ENCODE assay signal across 15 cellular contexts in the genomic region with DNA sequence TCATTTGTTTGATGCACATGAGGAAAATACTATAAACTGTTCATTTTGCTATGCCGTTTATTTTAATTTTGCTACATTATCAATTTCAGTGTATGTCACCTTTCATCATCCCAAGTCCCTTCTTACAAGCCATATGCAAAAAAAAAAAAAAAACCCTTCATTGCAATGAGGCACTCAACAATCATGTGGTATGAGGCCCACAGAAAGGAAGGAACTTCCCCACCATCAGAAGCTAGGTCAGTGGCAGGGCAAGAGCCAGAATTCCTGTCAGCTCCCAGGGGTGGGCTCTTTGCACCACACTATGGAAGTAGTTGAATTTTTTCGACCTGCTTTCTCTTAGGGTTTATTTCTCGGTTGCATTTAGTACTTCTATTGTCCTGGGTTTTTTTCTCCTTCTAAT.
"Had no signal": no experiment of that assay in that cellular context is flagged by ENCODE, and none has a peak within 500 bp of the region (broad histone marks: within the 10 kb centered on the region; RNA-seq: fewer than 3 reads in every experiment).

No MANE protein-coding gene starts in this region.

- H3K27me3 ChIP-seq: cardiac muscle cell had no signal

- DNase-seq: activated CD4-positive, alpha-beta memory T cell treated with anti-CD3 and anti-CD28 coated beads for 36 hours; activated CD4-positive, alpha-beta T cell treated with anti-CD3 and anti-CD28 coated beads for 1 hour; activated gamma-delta T cell; activated naive CD8-positive, alpha-beta T cell treated with anti-CD3 and anti-CD28 coated beads for 36 hours; activated T-cell treated with anti-CD3 and anti-CD28 coated beads, Interleukin-2, amount 50 U/mL, for 48 hours; anterior cingulate cortex; cortex of kidney; effector memory CD8-positive, alpha-beta T cell; hippocampal formation; mucosa of descending colon; natural killer cell; nucleus accumbens; T1000 had no signal

- H3K36me3 ChIP-seq: cardiac muscle cell had no signal

- H3K9me3 ChIP-seq: mucosa of descending colon had no signal

- H3K4me3 ChIP-seq: cardiac muscle cell, lung, mucosa of descending colon had no signal

- H3K27ac ChIP-seq: cardiac muscle cell had no signal
